8 cellular contexts compared by ENCODE assay signal in the genomic region with DNA sequence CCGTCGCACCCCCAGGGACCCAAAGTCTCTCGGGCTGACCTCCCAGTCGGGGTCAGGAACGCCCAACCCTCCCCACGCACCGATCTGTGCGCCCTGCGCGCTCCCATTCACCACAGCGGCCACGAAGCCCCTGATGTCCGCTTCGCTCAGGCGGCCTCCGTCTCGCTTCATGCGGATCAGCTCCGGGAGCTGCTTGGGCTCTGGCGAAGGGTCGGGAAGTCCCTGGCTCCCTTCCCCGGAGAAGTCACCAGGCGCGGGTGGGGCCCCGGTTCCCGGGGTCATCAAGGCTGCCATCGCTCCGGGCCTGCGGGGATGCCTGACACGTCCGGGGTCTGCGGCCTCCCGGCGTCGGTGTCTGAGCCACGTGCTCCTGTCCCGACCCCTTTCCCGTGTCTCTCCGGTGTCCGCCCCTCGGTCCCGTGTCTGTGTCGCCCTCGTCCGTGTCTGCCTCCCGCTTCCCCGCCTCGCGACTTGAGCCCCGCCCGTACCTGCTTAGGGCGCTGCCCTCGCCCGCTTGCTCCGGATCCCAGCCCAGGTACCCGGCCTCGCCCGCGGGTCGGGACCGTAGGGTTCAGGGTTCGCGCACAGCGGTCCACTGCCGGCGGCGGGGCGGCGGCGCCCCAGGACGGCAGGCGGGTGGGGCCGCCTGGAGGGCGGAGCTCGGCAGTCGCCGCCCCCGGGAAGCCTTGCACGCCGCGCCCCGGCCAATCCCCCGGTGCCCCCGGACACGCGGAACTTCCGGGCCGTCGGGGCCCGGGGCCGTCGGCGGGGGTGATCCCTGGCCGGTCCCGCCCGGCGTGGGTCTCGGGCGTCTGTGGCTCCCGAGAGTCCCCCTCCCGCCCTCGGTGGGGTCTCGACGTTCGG. TPM values are rescaled to one million over a fixed set of nuclear protein-coding genes. Genes with fewer than 3 reads are reported as not detected.
A peak's percentile ranks its signal among the peaks of the same experiment; 100 is the strongest.
DNase-seq lines count a peak whose midpoint lies in the region; TF ChIP-seq lines count a peak whose summit lies in the region.

Gene TYMP (minus strand): TSS at position 597 of the 864 bp plus-strand sequence. CDS start 303 bp downstream, at position 294.

- no peaks in the 10 kb centered on the region for H3K9me3 Mint-ChIP-seq in T-helper 1 cell treated with Interleukin-12 subunit alpha and Interleukin-12 subunit beta and Interleukin-4 antibody, amounts not matched to agents 30 μg/mL and 1 μg/mL, for 36 hours

- DNase-seq in CD1c-positive myeloid dendritic cell (ENCODE audit: extremely low spot score): peak; percentile 89
- DNase-seq in HAP-1 (ENCODE audit: low spot score in 2 of 2): no peak
- no peak for DNase-seq in mammary epithelial cell
- DNase-seq in left kidney (ENCODE audit: low read depth, low spot score): peak; percentile 34
- DNase-seq in stimulated activated CD4-positive, alpha-beta T cell treated with anti-CD3 and anti-CD28 coated beads, Interleukin-4, amount 100 ng/mL, for 24 hours: peak; percentile 71
- no peak for DNase-seq in NCI-H1417 (lab: John Stamatoyannopoulos, UW)
- DNase-seq in DMS79 (lab: John Stamatoyannopoulos, UW): no peak

- no peaks in the 10 kb centered on the region for H3K27me3 Mint-ChIP-seq in T-helper 1 cell treated with Interleukin-12 subunit alpha and Interleukin-12 subunit beta and Interleukin-4 antibody, amounts not matched to agents 30 μg/mL and 1 μg/mL, for 36 hours (ENCODE audit: low read depth)

- H3K4me1 ChIP-seq in HAP-1 (peaks cover 17% of the 10 kb centered on the region), mammary epithelial cell (ENCODE audit: insufficient read depth, low read length) (peaks cover 35% of the 10 kb centered on the region)

- peak within 1 kb of the TSS; percentile 89 for H3K4me2 ChIP-seq in mammary epithelial cell (ENCODE audit: insufficient read depth, low read depth, low read length)

- H4K20me1 ChIP-seq in mammary epithelial cell (ENCODE audit: insufficient read depth, low read length): no peaks in the 10 kb centered on the region

- H3K9me3 ChIP-seq in HAP-1: no peaks in the 10 kb centered on the region
- no peaks in the 10 kb centered on the region for H3K9me3 ChIP-seq in mammary epithelial cell (replicated peaks; ENCODE audit: insufficient read depth, low read length)

- no TSS peak for BruUV-seq in mammary epithelial cell (replicated peaks; lab: Mats Ljungman, UMichigan)

- H2AFZ ChIP-seq in mammary epithelial cell (ENCODE audit: low read depth, low read length): peak within 1 kb of the TSS; percentile 55

- no peak for TF ChIP-seq CTCF in mammary epithelial cell (conservative IDR thresholded peaks at IDR 0.05 in 1 of 2, IDR thresholded peaks at IDR 0.05 in 1 of 2; ENCODE audit: extremely low read depth in 1 of 2, insufficient read depth in 1 of 2, low read depth in 1 of 2, low read length in 2 of 2)

- peaks cover 45% of the 10 kb centered on the region for H3K4me1 Mint-ChIP-seq in T-helper 1 cell treated with Interleukin-12 subunit alpha and Interleukin-12 subunit beta and Interleukin-4 antibody, amounts not matched to agents 30 μg/mL and 1 μg/mL, for 36 hours (ENCODE audit: low read depth)

- peak within 1 kb of the TSS; percentile 99 for H3K27ac Mint-ChIP-seq in T-helper 1 cell treated with Interleukin-12 subunit alpha and Interleukin-12 subunit beta and Interleukin-4 antibody, amounts not matched to agents 30 μg/mL and 1 μg/mL, for 36 hours

- no peak within 1 kb of the TSS for H3K9ac ChIP-seq in mammary epithelial cell (ENCODE audit: insufficient read depth, low read length)

- H3K36me3 Mint-ChIP-seq in T-helper 1 cell treated with Interleukin-12 subunit alpha and Interleukin-12 subunit beta and Interleukin-4 antibody, amounts not matched to agents 30 μg/mL and 1 μg/mL, for 36 hours (ENCODE audit: low read depth): peaks cover 18% of the 10 kb centered on the region

- H3K4me3 Mint-ChIP-seq in T-helper 1 cell treated with Interleukin-12 subunit alpha and Interleukin-12 subunit beta and Interleukin-4 antibody, amounts not matched to agents 30 μg/mL and 1 μg/mL, for 36 hours: peak within 1 kb of the TSS; percentile 95

- intact Hi-C loops in mammary epithelial cell (cut with micrococcal nuclease): no loop called here

- H3K4me3 ChIP-seq in HAP-1 (peak within 1 kb of the TSS; percentile 48), mammary epithelial cell (replicated peaks in 1 of 3; ENCODE audit: insufficient read depth in 1 of 3, low read depth in 2 of 3, low read length in 3 of 3) (peak within 1 kb of the TSS; percentile 23 to 47 (median 25))

- in situ Hi-C loops in HAP-1 (cut with MboI; ENCODE audit: low sequenced_read_pairs) (no loop called here), mammary epithelial cell (cut with MboI; ENCODE audit: low sequenced_read_pairs in 2 of 2) (loop anchor here in 1 of 2 donors (10.0 kb wide), 1 partner anchor 45 kb away; the partner anchor contains the start of gene CPT1B)

- H3K36me3 ChIP-seq in HAP-1 (replicated peaks): peaks cover 4% of the 10 kb centered on the region; the same call in 1 of the 2 replicates
- no peaks in the 10 kb centered on the region for H3K36me3 ChIP-seq in mammary epithelial cell (ENCODE audit: insufficient read depth, low read length)

- H3K79me2 ChIP-seq in mammary epithelial cell (ENCODE audit: insufficient read depth, low read length): peaks cover 14% of the 10 kb centered on the region

- CTCF ChIA-PET in mammary epithelial cell (lab: Charles Lee; ENCODE audit: low non-redundant PET): no interaction called here

- H3K27me3 ChIP-seq in HAP-1 (ENCODE audit: low read depth) (no peaks in the 10 kb centered on the region), mammary epithelial cell (ENCODE audit: insufficient read depth, low read length) (no peaks in the 10 kb centered on the region)

- H3K27ac ChIP-seq in mammary epithelial cell (ENCODE audit: insufficient read depth, low read depth, low read length): no peak within 1 kb of the TSS

- WGBS in mammary epithelial cell (ENCODE audit: low coverage, missing lambda C conversion rate): 7% methylated on average over 23 of the region's 105 CpGs

- dilution Hi-C loops in mammary epithelial cell (cut with HindIII; ENCODE audit: low sequenced_read_pairs): no loop called here

RNA-seq across cellular contexts. Expression of gene TYMP, which starts in this region (rescaled TPM):
- 10 to 100 TPM in 1 of 2 donors, 1 to 10 TPM in 1; 4.9 to 45.5 TPM for total RNA-seq in mammary epithelial cell
- polyA plus RNA-seq in mammary epithelial cell: 2.1 TPM
- polyA minus RNA-seq in mammary epithelial cell: not detected

Comparison
In these comparisons a context has a peak if more than half of its experiments do, and no peak if none do; other contexts are left out.
1. DNase-seq: peak in CD1c-positive myeloid dendritic cell (single experiment), left kidney (single experiment) and stimulated activated CD4-positive, alpha-beta T cell treated with anti-CD3 and anti-CD28 coated beads, Interleukin-4, amount 100 ng/mL, for 24 hours (single experiment); none in HAP-1 (0 of 2), mammary epithelial cell (single experiment), NCI-H1417 (0 of 3) and DMS79 (single experiment).